ENCODE assay signal across 8 cellular contexts in the genomic region with DNA sequence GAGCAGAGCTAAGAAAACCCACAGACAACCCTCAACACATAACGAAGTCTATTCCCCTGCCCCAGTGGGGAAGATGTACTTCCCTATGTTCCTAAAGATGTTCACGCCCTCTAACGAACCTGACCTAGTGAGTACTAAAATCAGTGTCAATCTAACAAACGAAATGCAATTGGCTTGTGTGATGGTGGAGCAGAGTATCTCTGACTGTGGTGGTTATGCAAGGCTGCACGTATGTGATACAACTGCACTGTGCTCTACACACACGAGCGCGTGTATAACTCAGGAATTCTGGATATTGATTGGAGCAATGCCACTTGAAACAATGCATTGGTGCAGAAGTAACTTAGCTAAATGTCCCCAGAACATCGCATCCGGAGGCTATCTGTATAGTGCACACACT. TPM values are rescaled to one million over a fixed set of nuclear protein-coding genes. Genes with fewer than 3 reads are reported as not detected.
DNase-seq lines count a peak whose midpoint lies in the region; ATAC-seq, FAIRE-seq and TF ChIP-seq lines count a peak whose summit lies in the region.

No MANE protein-coding gene starts in this region.

- TF ChIP-seq RAD21 in A549 (conservative IDR thresholded peaks at IDR 0.05 in 1 of 2, IDR thresholded peaks at IDR 0.05 in 1 of 2): no peak

- H3K4me1 Mint-ChIP-seq in activated naive CD8-positive, alpha-beta T cell treated with anti-CD3 and anti-CD28 coated beads, Interleukin-2, amount 50 U/mL, for 24 hours: peaks cover 44% of the 10 kb centered on the region

- H3K36me3 Mint-ChIP-seq in activated naive CD8-positive, alpha-beta T cell treated with anti-CD3 and anti-CD28 coated beads, Interleukin-2, amount 50 U/mL, for 24 hours (ENCODE audit: low read depth): peaks cover 27% of the 10 kb centered on the region

- 66% methylated on average over 10 of the region's 10 CpGs for WGBS in A549 (ENCODE audit: missing lambda C conversion rate)

- no peaks in the 10 kb centered on the region for H3K27me3 Mint-ChIP-seq in activated naive CD8-positive, alpha-beta T cell treated with anti-CD3 and anti-CD28 coated beads, Interleukin-2, amount 50 U/mL, for 24 hours

- H3K9me3 Mint-ChIP-seq in activated naive CD8-positive, alpha-beta T cell treated with anti-CD3 and anti-CD28 coated beads, Interleukin-2, amount 50 U/mL, for 24 hours: no peaks in the 10 kb centered on the region

- H3K36me3 ChIP-seq in thoracic aorta: peaks cover 9% of the 10 kb centered on the region

- no peaks in the 10 kb centered on the region for H3K27me3 ChIP-seq in thoracic aorta (replicated peaks; ENCODE audit: insufficient read depth)

- H3K27ac Mint-ChIP-seq in activated naive CD8-positive, alpha-beta T cell treated with anti-CD3 and anti-CD28 coated beads, Interleukin-2, amount 50 U/mL, for 24 hours: peak overlapping the region; percentile 75

- TF ChIP-seq CTCF in A549 (IDR thresholded peaks at IDR 0.05): no peak
- TF ChIP-seq CTCF in HFF-Myc (IDR thresholded peaks at IDR 0.05; ENCODE audit: low read depth, low read length, missing control alignments): no peak
- TF ChIP-seq CTCF in thoracic aorta (IDR thresholded peaks at IDR 0.05): no peak

- no peak for TF ChIP-seq EP300 in A549 (IDR thresholded peaks at IDR 0.05)

- H3K27ac ChIP-seq in A549 (peak overlapping the region; percentile 88 to 95; a peak in 4 of 6 replicates), thoracic aorta (no peak overlapping the region)

- H3K4me3 ChIP-seq in A549: peak overlapping the region; percentile 77
- peak overlapping the region; percentile 71 for H3K4me3 ChIP-seq in HFF-Myc (replicated peaks; ENCODE audit: low read depth, low read length)
- peak overlapping the region; percentile 94 for H3K4me3 ChIP-seq in thoracic aorta

- H3K9me3 ChIP-seq in A549 (no peaks in the 10 kb centered on the region), thoracic aorta (no peaks in the 10 kb centered on the region)

- CTCF ChIA-PET in A549 (lab: Yijun Ruan, JAX): interaction anchor here (0.6 to 2.3 kb wide), 7 partner anchors 11 to 1074 kb away, joined by 3 to 16 read pairs (median 4); no protein-coding TSS in a partner anchor

- H3K4me1 ChIP-seq in A549 (peaks cover 23% of the 10 kb centered on the region), thoracic aorta (ENCODE audit: control insufficient read depth in 1 of 2, low read depth in 2 of 2) (peaks cover 21 to 42% of the 10 kb centered on the region in 2 donors)

- FAIRE-seq in A549 (lab: Jason Lieb, UNC): no peak

- no peak for TF ChIP-seq POLR2A in A549 (IDR thresholded peaks at IDR 0.05; ENCODE audit: low read length)

- H3K4me2 ChIP-seq in A549: peak overlapping the region; percentile 81

- no peak for ATAC-seq in A549
- no peak for ATAC-seq in activated naive CD8-positive, alpha-beta T cell treated with anti-CD3 and anti-CD28 coated beads, Interleukin-2, amount 50 U/mL, for 24 hours
- no peak for ATAC-seq in thoracic aorta (ENCODE audit: insufficient number of reproducible peaks, low FRiP score, low read depth)
- ATAC-seq in GM18520 (IDR thresholded peaks at IDR 0.05; ENCODE audit: unreplicated experiment): no peak
- ATAC-seq in HG02642 (IDR thresholded peaks at IDR 0.05; ENCODE audit: poor library complexity, unreplicated experiment): no peak

- POLR2A ChIA-PET in A549 (lab: Yijun Ruan, JAX): no interaction called here

- H3K4me3 Mint-ChIP-seq in activated naive CD8-positive, alpha-beta T cell treated with anti-CD3 and anti-CD28 coated beads, Interleukin-2, amount 50 U/mL, for 24 hours: peak overlapping the region; percentile 92

- DNase-seq in A549 (ENCODE audit: low read depth in 1 of 2, low spot score in 1 of 2): no peak
- DNase-seq in HFF-Myc (ENCODE audit: extremely low read depth, low read depth): no peak
- no peak for DNase-seq in activated naive CD8-positive, alpha-beta T cell treated with anti-CD3 and anti-CD28 coated beads, Interleukin-2, amount 50 U/mL, for 24 hours
- DNase-seq in kidney glomerular epithelial cell (lab: John Stamatoyannopoulos, UW): peak; percentile 6
- DNase-seq in thoracic aorta (ENCODE audit: low spot score): no peak
- no peak for DNase-seq in NK-92 treated with Interleukin-12 subunit alpha and Interleukin-12 subunit beta, amount 100 ng/mL, for 24 hours (lab: John Stamatoyannopoulos, UW)

TF ChIP-seq in A549, 52 proteins besides CTCF, POLR2A, EP300 and RAD21:
- TF ChIP-seq CHD4 (IDR thresholded peaks at IDR 0.05; ENCODE audit: borderline replicate concordance) (no peak), MAZ (IDR thresholded peaks at IDR 0.05; ENCODE audit: borderline replicate concordance, low read depth, low read length) (no peak), CEBPB (IDR thresholded peaks at IDR 0.05) (no peak), GATA3 (IDR thresholded peaks at IDR 0.05; ENCODE audit: borderline replicate concordance) (no peak), RARB (CRISPR knock-in tag; IDR thresholded peaks at IDR 0.05) (no peak), JUN (IDR thresholded peaks at IDR 0.05) (no peak), CHD2 (IDR thresholded peaks at IDR 0.05; ENCODE audit: low read length, partially characterized antibody) (no peak), MYC (IDR thresholded peaks at IDR 0.05; ENCODE audit: borderline replicate concordance, low read length) (no peak), EHF (CRISPR knock-in tag; IDR thresholded peaks at IDR 0.05) (no peak)
- TF ChIP-seq, protein P1, sequence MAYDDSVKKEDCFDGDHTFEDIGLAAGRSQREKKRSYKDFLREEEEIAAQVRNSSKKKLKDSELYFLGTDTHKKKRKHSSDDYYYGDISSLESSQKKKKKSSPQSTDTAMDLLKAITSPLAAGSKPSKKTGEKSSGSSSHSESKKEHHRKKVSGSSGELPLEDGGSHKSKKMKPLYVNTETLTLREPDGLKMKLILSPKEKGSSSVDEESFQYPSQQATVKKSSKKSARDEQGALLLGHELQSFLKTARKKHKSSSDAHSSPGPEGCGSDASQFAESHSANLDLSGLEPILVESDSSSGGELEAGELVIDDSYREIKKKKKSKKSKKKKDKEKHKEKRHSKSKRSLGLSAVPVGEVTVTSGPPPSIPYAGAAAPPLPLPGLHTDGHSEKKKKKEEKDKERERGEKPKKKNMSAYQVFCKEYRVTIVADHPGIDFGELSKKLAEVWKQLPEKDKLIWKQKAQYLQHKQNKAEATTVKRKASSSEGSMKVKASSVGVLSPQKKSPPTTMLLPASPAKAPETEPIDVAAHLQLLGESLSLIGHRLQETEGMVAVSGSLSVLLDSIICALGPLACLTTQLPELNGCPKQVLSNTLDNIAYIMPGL (CRISPR knock-in tag; IDR thresholded peaks at IDR 0.05; ENCODE audit: borderline replicate concordance): no peak
- TF ChIP-seq, protein P2, sequence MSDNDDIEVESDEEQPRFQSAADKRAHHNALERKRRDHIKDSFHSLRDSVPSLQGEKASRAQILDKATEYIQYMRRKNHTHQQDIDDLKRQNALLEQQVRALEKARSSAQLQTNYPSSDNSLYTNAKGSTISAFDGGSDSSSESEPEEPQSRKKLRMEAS (IDR thresholded peaks at IDR 0.05): no peak

RNA-seq across cellular contexts. Expression of a gene that starts 1.3 kb away (rescaled TPM):
- polyA plus RNA-seq in A549 (2011; rRNA removed) (8.9 and 13.1 TPM in 2 replicates), A549 (2017; fragmentation: RNase III; extraction: RNeasy Plus Mini Kit Qiagen cat#74134 plus additional on column Dnase treatment) (7.3 to 7.8 TPM (median 7.5 TPM) in 3 replicates)
- polyA plus RNA-seq in A549 (2012; cell fraction: cytosol; rRNA removed): 11.9 and 12.6 TPM in 2 replicates
- polyA plus RNA-seq in A549 (2012; cell fraction: nucleus; rRNA removed): 13.5 and 22.0 TPM in 2 replicates
- 23.1 and 33.5 TPM in 2 replicates for polyA minus RNA-seq in A549 (2011; rRNA and poly(A)+ RNA removed)
- 10 to 100 TPM; 10.4 to 15.0 TPM for total RNA-seq in thoracic aorta

RNA-seq across cellular contexts. Expression of a gene that starts 1.7 kb away (rescaled TPM):
- polyA plus RNA-seq in A549 (2011; rRNA removed): 56.5 and 69.8 TPM in 2 replicates
- polyA plus RNA-seq in A549 (2012; cell fraction: cytosol; rRNA removed): 44.3 and 51.8 TPM in 2 replicates
- polyA plus RNA-seq in A549 (2012; cell fraction: nucleus; rRNA removed): 70.4 and 72.8 TPM in 2 replicates
- polyA plus RNA-seq in A549 (2017; fragmentation: RNase III; extraction: RNeasy Plus Mini Kit Qiagen cat#74134 plus additional on column Dnase treatment): 42.1 to 46.0 TPM (median 43.9 TPM) in 3 replicates
- 114 and 150 TPM in 2 replicates for polyA minus RNA-seq in A549 (2011; rRNA and poly(A)+ RNA removed)
- total RNA-seq in thoracic aorta: 10 to 100 TPM; 93.7 to 94.1 TPM

Comparison
In these comparisons a context has a peak if more than half of its experiments do, and no peak if none do; other contexts are left out.
1. H3K27ac ChIP-seq: peak in A549 (2 of 2); none in thoracic aorta (0 of 2).
2. Peak in every context shown above with its lines, with median percentiles within 50 percentile points of each other: H3K4me3 ChIP-seq.